ENCODE assay signal across 36 cellular contexts in genomic region chr5:159536166-159536565, GRCh38.
"Had no signal": no experiment of that assay in that cellular context is flagged by ENCODE, and none has a peak within 500 bp of the region (broad histone marks: within the 10 kb centered on the region; RNA-seq: fewer than 3 reads in every experiment).

No MANE protein-coding gene starts in this region.

- FAIRE-seq: astrocyte, bronchial epithelial cell, colon had no signal

- H3K9me3 Mint-ChIP-seq: activated naive CD4-positive, alpha-beta T cell treated with anti-CD3 and anti-CD28 coated beads for 36 hours; activated naive CD4-positive, alpha-beta T cell treated with anti-CD3 and anti-CD28 coated beads, Interleukin-2, amount 10 ng/mL, durations not matched to agents 7 days and 5 days; activated naive CD4-positive, alpha-beta T cell treated with anti-CD3 and anti-CD28 coated beads, Interleukin-2, amount 50 U/mL, for 24 hours; activated naive CD8-positive, alpha-beta T cell treated with anti-CD3 and anti-CD28 coated beads for 36 hours; activated naive CD8-positive, alpha-beta T cell treated with anti-CD3 and anti-CD28 coated beads, Interleukin-2, amount 10 ng/mL, durations not matched to agents 7 days and 5 days; activated naive CD8-positive, alpha-beta T cell treated with anti-CD3 and anti-CD28 coated beads, Interleukin-2, amount 50 U/mL, for 24 hours; activated T-cell treated with anti-CD3 and anti-CD28 coated beads, Interleukin-2, amount 50 U/mL, for 24 hours; activated T-cell treated with anti-CD3 and anti-CD28 coated beads, Interleukin-2, amount 50 U/mL, for 4 hours; activated T-helper 1 cell treated with anti-CD3 and anti-CD28 coated beads, Interleukin-12 subunit alpha, Interleukin-12 subunit beta, Interleukin-2, Interleukin-4 antibody, amounts not matched to agents 30 ng/mL and 10 ng/mL and 1 ng/mL, durations not matched to agents 14 hours and 24 hours and 36 hours; activated T-helper 17 cell treated with anti-CD3 and anti-CD28 coated beads, Interleukin-2, amount 50 U/mL, for 72 hours; activated T-helper 2 cell treated with anti-CD3 and anti-CD28 coated beads, Interferon-gamma antibody, Interleukin-2, Interleukin-4, amounts not matched to agents 10 μg/mL and 5 μg/mL and 100 μg/mL, durations not matched to agents 14 hours and 24 hours and 36 hours; brain; central memory CD8-positive, alpha-beta T cell had no signal

- DNase-seq: activated effector memory CD4-positive, alpha-beta T cell treated with anti-CD3 and anti-CD28 coated beads, Interleukin-2, amount 50 U/mL, for 16 hours; activated effector memory CD4-positive, alpha-beta T cell treated with Interleukin-2 at 50 U/mL for 16 hours; activated gamma-delta T cell; activated gamma-delta T cell treated with Interleukin-2 at 50 U/mL for 16 hours; activated naive CD4-positive, alpha-beta T cell; activated naive CD4-positive, alpha-beta T cell treated with anti-CD3 and anti-CD28 coated beads for 36 hours; activated naive CD4-positive, alpha-beta T cell treated with anti-CD3 and anti-CD28 coated beads, Interleukin-2, amount 10 ng/mL, durations not matched to agents 7 days and 5 days; activated naive CD4-positive, alpha-beta T cell treated with anti-CD3 and anti-CD28 coated beads, Interleukin-2, amount 50 U/mL, for 16 hours; activated naive CD4-positive, alpha-beta T cell treated with Interleukin-2 at 50 U/mL for 16 hours; activated naive CD8-positive, alpha-beta T cell treated with anti-CD3 and anti-CD28 coated beads for 36 hours; activated naive CD8-positive, alpha-beta T cell treated with anti-CD3 and anti-CD28 coated beads, Interleukin-2, amount 10 ng/mL, durations not matched to agents 7 days and 5 days; activated naive CD8-positive, alpha-beta T cell treated with anti-CD3 and anti-CD28 coated beads, Interleukin-2, amount 50 U/mL, for 24 hours; activated T-cell treated with anti-CD3 and anti-CD28 coated beads, Interleukin-2, amount 50 U/mL, for 24 hours; activated T-cell treated with anti-CD3 and anti-CD28 coated beads, Interleukin-2, amount 50 U/mL, for 4 hours; activated T-cell treated with anti-CD3 and anti-CD28 coated beads, Interleukin-2, amount 50 U/mL, for 48 hours; adrenal gland; amniotic stem cell; amygdala; anterior cingulate cortex; aorta; body of pancreas; brain microvascular endothelial cell; caudate nucleus; central memory CD4-positive, alpha-beta T cell; cerebellar nuclear complex had no signal

- H3K4me3 Mint-ChIP-seq: activated naive CD4-positive, alpha-beta T cell treated with anti-CD3 and anti-CD28 coated beads for 36 hours; activated naive CD4-positive, alpha-beta T cell treated with anti-CD3 and anti-CD28 coated beads, Interleukin-2, amount 10 ng/mL, durations not matched to agents 7 days and 5 days; activated naive CD4-positive, alpha-beta T cell treated with anti-CD3 and anti-CD28 coated beads, Interleukin-2, amount 50 U/mL, for 24 hours; activated naive CD8-positive, alpha-beta T cell; activated naive CD8-positive, alpha-beta T cell treated with anti-CD3 and anti-CD28 coated beads for 36 hours; activated naive CD8-positive, alpha-beta T cell treated with anti-CD3 and anti-CD28 coated beads, Interleukin-2, amount 10 ng/mL, durations not matched to agents 7 days and 5 days; activated naive CD8-positive, alpha-beta T cell treated with anti-CD3 and anti-CD28 coated beads, Interleukin-2, amount 50 U/mL, for 24 hours; activated T-cell treated with anti-CD3 and anti-CD28 coated beads, Interleukin-2, amount 50 U/mL, for 24 hours; activated T-cell treated with anti-CD3 and anti-CD28 coated beads, Interleukin-2, amount 50 U/mL, for 4 hours; activated T-helper 1 cell treated with anti-CD3 and anti-CD28 coated beads, Interleukin-12 subunit alpha, Interleukin-12 subunit beta, Interleukin-2, Interleukin-4 antibody, amounts not matched to agents 30 ng/mL and 10 ng/mL and 1 ng/mL, durations not matched to agents 14 hours and 24 hours and 36 hours; activated T-helper 17 cell treated with anti-CD3 and anti-CD28 coated beads, Interleukin-2, amount 50 U/mL, for 72 hours; brain; central memory CD8-positive, alpha-beta T cell had no signal

- ATAC-seq: activated naive CD4-positive, alpha-beta T cell treated with anti-CD3 and anti-CD28 coated beads, Interleukin-2, amount 50 U/mL, for 72 hours; activated naive CD8-positive, alpha-beta T cell treated with anti-CD3 and anti-CD28 coated beads, Interleukin-2, amount 50 U/mL, for 24 hours; activated T-cell treated with anti-CD3 and anti-CD28 coated beads, Interleukin-2, amount 50 U/mL, for 4 hours; activated T-helper 17 cell treated with anti-CD3 and anti-CD28 coated beads, Interleukin-2, amount 50 U/mL, for 72 hours; body of pancreas had no signal

- H3K27ac Mint-ChIP-seq: activated naive CD4-positive, alpha-beta T cell treated with anti-CD3 and anti-CD28 coated beads for 36 hours; activated naive CD4-positive, alpha-beta T cell treated with anti-CD3 and anti-CD28 coated beads, Interleukin-2, amount 10 ng/mL, durations not matched to agents 7 days and 5 days; activated naive CD4-positive, alpha-beta T cell treated with anti-CD3 and anti-CD28 coated beads, Interleukin-2, amount 50 U/mL, for 24 hours; activated naive CD4-positive, alpha-beta T cell treated with anti-CD3 and anti-CD28 coated beads, Interleukin-2, amount 50 U/mL, for 72 hours; activated naive CD8-positive, alpha-beta T cell; activated naive CD8-positive, alpha-beta T cell treated with anti-CD3 and anti-CD28 coated beads for 36 hours; activated naive CD8-positive, alpha-beta T cell treated with anti-CD3 and anti-CD28 coated beads, Interleukin-2, amount 10 ng/mL, durations not matched to agents 7 days and 5 days; activated naive CD8-positive, alpha-beta T cell treated with anti-CD3 and anti-CD28 coated beads, Interleukin-2, amount 50 U/mL, for 24 hours; activated T-cell treated with anti-CD3 and anti-CD28 coated beads, Interleukin-2, amount 50 U/mL, for 24 hours; activated T-helper 1 cell treated with anti-CD3 and anti-CD28 coated beads, Interleukin-12 subunit alpha, Interleukin-12 subunit beta, Interleukin-2, Interleukin-4 antibody, amounts not matched to agents 30 ng/mL and 10 ng/mL and 1 ng/mL, durations not matched to agents 14 hours and 24 hours and 36 hours; activated T-helper 17 cell treated with anti-CD3 and anti-CD28 coated beads, Interleukin-2, amount 50 U/mL, for 72 hours; activated T-helper 2 cell treated with anti-CD3 and anti-CD28 coated beads, Interferon-gamma antibody, Interleukin-2, Interleukin-4, amounts not matched to agents 10 μg/mL and 5 μg/mL and 100 μg/mL, durations not matched to agents 14 hours and 24 hours and 36 hours; brain had no signal

- H3K27me3 Mint-ChIP-seq: activated naive CD4-positive, alpha-beta T cell treated with anti-CD3 and anti-CD28 coated beads, Interleukin-2, amount 10 ng/mL, durations not matched to agents 7 days and 5 days; activated naive CD4-positive, alpha-beta T cell treated with anti-CD3 and anti-CD28 coated beads, Interleukin-2, amount 50 U/mL, for 24 hours; activated naive CD8-positive, alpha-beta T cell treated with anti-CD3 and anti-CD28 coated beads for 36 hours; activated T-cell treated with anti-CD3 and anti-CD28 coated beads, Interleukin-2, amount 50 U/mL, for 24 hours; brain; central memory CD8-positive, alpha-beta T cell had no signal

- H3K4me1 Mint-ChIP-seq: activated naive CD4-positive, alpha-beta T cell treated with anti-CD3 and anti-CD28 coated beads, Interleukin-2, amount 10 ng/mL, durations not matched to agents 7 days and 5 days; activated naive CD4-positive, alpha-beta T cell treated with anti-CD3 and anti-CD28 coated beads, Interleukin-2, amount 50 U/mL, for 24 hours; activated naive CD8-positive, alpha-beta T cell treated with anti-CD3 and anti-CD28 coated beads for 36 hours; activated naive CD8-positive, alpha-beta T cell treated with anti-CD3 and anti-CD28 coated beads, Interleukin-2, amount 10 ng/mL, durations not matched to agents 7 days and 5 days; activated naive CD8-positive, alpha-beta T cell treated with anti-CD3 and anti-CD28 coated beads, Interleukin-2, amount 50 U/mL, for 24 hours; activated T-helper 17 cell treated with anti-CD3 and anti-CD28 coated beads, Interleukin-2, amount 50 U/mL, for 72 hours; brain; central memory CD8-positive, alpha-beta T cell had no signal

- H3K36me3 Mint-ChIP-seq: activated naive CD4-positive, alpha-beta T cell treated with anti-CD3 and anti-CD28 coated beads, Interleukin-2, amount 10 ng/mL, durations not matched to agents 7 days and 5 days; activated naive CD4-positive, alpha-beta T cell treated with anti-CD3 and anti-CD28 coated beads, Interleukin-2, amount 50 U/mL, for 24 hours; activated naive CD4-positive, alpha-beta T cell treated with anti-CD3 and anti-CD28 coated beads, Interleukin-2, amount 50 U/mL, for 72 hours; activated naive CD8-positive, alpha-beta T cell treated with anti-CD3 and anti-CD28 coated beads for 36 hours; activated naive CD8-positive, alpha-beta T cell treated with anti-CD3 and anti-CD28 coated beads, Interleukin-2, amount 10 ng/mL, durations not matched to agents 7 days and 5 days; brain had no signal
